8 cellular contexts compared by ENCODE assay signal in genomic region chr9:131739192-131739961, GRCh38. TPM values are rescaled to one million over a fixed set of nuclear protein-coding genes. Genes with fewer than 3 reads are reported as not detected.
A peak's percentile ranks its signal among the peaks of the same experiment; 100 is the strongest.
DNase-seq lines count a peak whose midpoint lies in the region; ATAC-seq, FAIRE-seq and TF ChIP-seq lines count a peak whose summit lies in the region.

No MANE protein-coding gene starts in this region.

- peak overlapping the region; percentile 86 for H3K4me2 ChIP-seq in skeletal muscle satellite cell (ENCODE audit: low read length)

- no peak for FAIRE-seq in GM12892 (lab: Jason Lieb, UNC)

- H3K36me3 ChIP-seq in skeletal muscle satellite cell (ENCODE audit: insufficient read depth, low read length): peaks cover 2% of the 10 kb centered on the region

- no peaks in the 10 kb centered on the region for H3K27me3 ChIP-seq in skeletal muscle satellite cell (ENCODE audit: control insufficient read depth, insufficient read depth, low read length)

- H3K4me3 ChIP-seq in iPS-11a (ENCODE audit: low read depth, low read length) (peak overlapping the region; percentile 70), skeletal muscle satellite cell (ENCODE audit: low read length) (peak overlapping the region; percentile 71)

- H3K9me3 ChIP-seq in skeletal muscle satellite cell (replicated peaks; ENCODE audit: low read length): no peaks in the 10 kb centered on the region

- H3K4me1 ChIP-seq in skeletal muscle satellite cell (ENCODE audit: control insufficient read depth, insufficient read depth, low read length): peaks cover 33% of the 10 kb centered on the region

- TF ChIP-seq POLR2A in GM12892 (IDR thresholded peaks at IDR 0.05; ENCODE audit: low read depth, low read length): no peak; the same call in 1 of the 2 replicates

- ATAC-seq in HG02623 (IDR thresholded peaks at IDR 0.05; ENCODE audit: unreplicated experiment) (peak; percentile 34), GM18873 (IDR thresholded peaks at IDR 0.05; ENCODE audit: low FRiP score, unreplicated experiment) (no peak)

- H3K9ac ChIP-seq in skeletal muscle satellite cell (ENCODE audit: low read depth, low read length): peak overlapping the region; percentile 79

- DNase-seq in GM12892 (ENCODE audit: insufficient read length): peak; percentile 59
- DNase-seq in RPMI8226: peak; percentile 68
- DNase-seq in astrocyte of the hippocampus (ENCODE audit: low read depth, low spot score): peak; percentile 71
- DNase-seq in NCI-H1436 (lab: John Stamatoyannopoulos, UW): no peak

RNA-seq across cellular contexts. Expression of gene RAPGEF1, which starts 0.5 kb away (rescaled TPM):
- 58.6 TPM for polyA plus RNA-seq in GM12892 (2012; ENCODE audit: missing spikeins)
- total RNA-seq in skeletal muscle satellite cell (2012; rRNA removed): 13.7 and 24.7 TPM in 2 replicates
